1 cellular context compared by ENCODE assay signal in genomic region chr19:19063183-19064097, GRCh38.
TF ChIP-seq lines count a peak whose summit lies in the region.

SLC25A42 (plus strand) TSS chr19:19063994; CDS start chr19:19096125, 32,131 bp downstream.

TF ChIP-seq in HepG2, 621 proteins besides CTCF, POLR2A, EP300 and RAD21 (continued from another document and continues in another):
- TF ChIP-seq PRDM15 (CRISPR knock-in tag; IDR thresholded peaks at IDR 0.05) (no peak), NFE2L1 (CRISPR knock-in tag; IDR thresholded peaks at IDR 0.05; ENCODE audit: borderline replicate concordance) (0 out of 2 replicates have a peak, but pooled peaks have one; percentile 76), ZBED4 (CRISPR knock-in tag; IDR thresholded peaks at IDR 0.05; ENCODE audit: borderline replicate concordance) (0 out of 2 replicates have a peak, but pooled peaks have one; percentile 44), CREM (IDR thresholded peaks at IDR 0.05) (peak; percentile 38; the same call in 1 of the 2 replicates), CREM (CRISPR knock-in tag; IDR thresholded peaks at IDR 0.05) (no peak), ZHX1 (CRISPR knock-in tag; IDR thresholded peaks at IDR 0.05; ENCODE audit: low read depth) (peak; percentile 86), RBM39 (IDR thresholded peaks at IDR 0.05; ENCODE audit: low read depth, low read length, poor library complexity, severe bottlenecking) (peak; percentile 95), FOXC1 (CRISPR knock-in tag; IDR thresholded peaks at IDR 0.05; ENCODE audit: borderline replicate concordance) (peak; percentile 29; the same call in 1 of the 2 replicates), FOSL1 (CRISPR knock-in tag; IDR thresholded peaks at IDR 0.05; ENCODE audit: borderline replicate concordance) (no peak), ZNF557 (CRISPR knock-in tag; IDR thresholded peaks at IDR 0.05) (no peak), ZKSCAN5 (CRISPR knock-in tag; IDR thresholded peaks at IDR 0.05) (no peak), CERS6 (CRISPR knock-in tag; IDR thresholded peaks at IDR 0.05) (no peak), TAF15 (IDR thresholded peaks at IDR 0.05; ENCODE audit: low read depth, low read length, poor library complexity, severe bottlenecking) (no peak), THAP9 (CRISPR knock-in tag; IDR thresholded peaks at IDR 0.05; ENCODE audit: borderline replicate concordance) (peak; percentile 80), AGO1 (IDR thresholded peaks at IDR 0.05; ENCODE audit: low read depth, low read length, poor library complexity, severe bottlenecking) (peak; percentile 96), SRSF1 (optimal IDR thresholded peaks at IDR 0.05; ENCODE audit: low read depth, low read length) (peak; percentile 83), ZNF577 (CRISPR knock-in tag; IDR thresholded peaks at IDR 0.05; ENCODE audit: borderline replicate concordance, low read depth) (no peak), ZNF33B (CRISPR knock-in tag; IDR thresholded peaks at IDR 0.05) (0 out of 2 replicates have a peak, but pooled peaks have one; percentile 26), RORA (CRISPR knock-in tag; IDR thresholded peaks at IDR 0.05) (no peak), KDM5B (CRISPR knock-in tag; IDR thresholded peaks at IDR 0.05; ENCODE audit: borderline replicate concordance) (no peak), SPEN (CRISPR knock-in tag; IDR thresholded peaks at IDR 0.05; ENCODE audit: low read depth) (peak; percentile 77; the same call in 1 of the 2 replicates), ZBTB39 (CRISPR knock-in tag; IDR thresholded peaks at IDR 0.05) (no peak; the same call in 1 of the 2 replicates), CHD2 (IDR thresholded peaks at IDR 0.05; ENCODE audit: low read depth, low read length) (0 out of 2 replicates have a peak, but pooled peaks have one; percentile 33), TRAFD1 (CRISPR knock-in tag; IDR thresholded peaks at IDR 0.05; ENCODE audit: borderline replicate concordance) (no peak; the same call in 1 of the 2 replicates), ZNF230 (CRISPR knock-in tag; IDR thresholded peaks at IDR 0.05) (0 out of 2 replicates have a peak, but pooled peaks have one; percentile 54), STAG1 (CRISPR knock-in tag; IDR thresholded peaks at IDR 0.05) (peak; percentile 32; the same call in 1 of the 2 replicates), FOXP4 (CRISPR knock-in tag; IDR thresholded peaks at IDR 0.05) (0 out of 2 replicates have a peak, but pooled peaks have one; percentile 23), ZMYM4 (CRISPR knock-in tag; IDR thresholded peaks at IDR 0.05) (peak; percentile 72), ZFP82 (CRISPR knock-in tag; IDR thresholded peaks at IDR 0.05; ENCODE audit: borderline replicate concordance) (no peak), ZNF564 (CRISPR knock-in tag; IDR thresholded peaks at IDR 0.05) (no peak), ZNF83 (CRISPR knock-in tag; IDR thresholded peaks at IDR 0.05; ENCODE audit: borderline replicate concordance) (peak; percentile 89; the same call in 1 of the 2 replicates), HNRNPH1 (optimal IDR thresholded peaks at IDR 0.05; ENCODE audit: low read depth, low read length) (no peak)
